Comparison of ENCODE assay signal across 1 cellular context in genomic region chr10:63042256-63042655, GRCh38.
TF ChIP-seq lines count a peak whose summit lies in the region.

No MANE protein-coding gene starts in this region.

TF ChIP-seq in K562, 482 proteins besides CTCF, POLR2A, EP300 and RAD21 (continued from another document and continues in another):
- TF ChIP-seq E2F1 (CRISPR knock-in tag; IDR thresholded peaks at IDR 0.05) (no peak), TCF15 (CRISPR knock-in tag; IDR thresholded peaks at IDR 0.05) (no peak), MNT (conservative IDR thresholded peaks at IDR 0.05) (no peak; a peak in 1 of 4 replicates), ZNF592 (IDR thresholded peaks at IDR 0.05) (no peak), MEF2D (tag; conservative IDR thresholded peaks at IDR 0.05; ENCODE audit: low read depth) (no peak), ZNF57 (CRISPR knock-in tag; IDR thresholded peaks at IDR 0.05) (no peak), NFRKB (IDR thresholded peaks at IDR 0.05; ENCODE audit: low read depth) (no peak), ZNF655 (CRISPR knock-in tag; IDR thresholded peaks at IDR 0.05) (no peak), CBX8 (IDR thresholded peaks at IDR 0.05; ENCODE audit: borderline replicate concordance, extremely low read depth, low read depth, low read length, poor library complexity, severe bottlenecking) (no peak), MTF1 (CRISPR knock-in tag; IDR thresholded peaks at IDR 0.05; ENCODE audit: borderline replicate concordance) (no peak), PHB2 (IDR thresholded peaks at IDR 0.05; ENCODE audit: low read depth) (no peak), EP400 (IDR thresholded peaks at IDR 0.05) (peak; percentile 33; the same call in 1 of the 2 replicates), PHTF2 (CRISPR knock-in tag; IDR thresholded peaks at IDR 0.05) (no peak), ZNF311 (CRISPR knock-in tag; IDR thresholded peaks at IDR 0.05) (no peak), SP1 (CRISPR knock-in tag; IDR thresholded peaks at IDR 0.05) (no peak), BDP1 (IDR thresholded peaks at IDR 0.05; ENCODE audit: insufficient read depth, insufficient read length) (no peak), SOX6 (IDR thresholded peaks at IDR 0.05) (no peak), ZNF316 (IDR thresholded peaks at IDR 0.05) (peak; percentile 25; the same call in 1 of the 2 replicates), EHMT2 (IDR thresholded peaks at IDR 0.05) (no peak; the same call in 1 of the 2 replicates), PHF21A (IDR thresholded peaks at IDR 0.05; ENCODE audit: borderline replicate concordance, low read depth) (no peak), HINFP (tag; conservative IDR thresholded peaks at IDR 0.05; ENCODE audit: low read depth) (no peak), PCBP2 (IDR thresholded peaks at IDR 0.05; ENCODE audit: low read depth, low read length, poor library complexity, severe bottlenecking) (no peak), TCF3 (CRISPR knock-in tag; IDR thresholded peaks at IDR 0.05) (no peak), ZNF12 (CRISPR knock-in tag; IDR thresholded peaks at IDR 0.05) (no peak), ZNF263 (CRISPR knock-in tag; IDR thresholded peaks at IDR 0.05; ENCODE audit: borderline replicate concordance) (no peak), KDM2B (CRISPR knock-in tag; IDR thresholded peaks at IDR 0.05) (no peak), CBX5 (IDR thresholded peaks at IDR 0.05; ENCODE audit: borderline replicate concordance, low read depth) (no peak), ARHGAP35 (IDR thresholded peaks at IDR 0.05; ENCODE audit: partially characterized antibody) (no peak), VEZF1 (CRISPR knock-in tag; IDR thresholded peaks at IDR 0.05) (no peak), KLF1 (tag; IDR thresholded peaks at IDR 0.05) (no peak)
- TF ChIP-seq, protein P1, sequence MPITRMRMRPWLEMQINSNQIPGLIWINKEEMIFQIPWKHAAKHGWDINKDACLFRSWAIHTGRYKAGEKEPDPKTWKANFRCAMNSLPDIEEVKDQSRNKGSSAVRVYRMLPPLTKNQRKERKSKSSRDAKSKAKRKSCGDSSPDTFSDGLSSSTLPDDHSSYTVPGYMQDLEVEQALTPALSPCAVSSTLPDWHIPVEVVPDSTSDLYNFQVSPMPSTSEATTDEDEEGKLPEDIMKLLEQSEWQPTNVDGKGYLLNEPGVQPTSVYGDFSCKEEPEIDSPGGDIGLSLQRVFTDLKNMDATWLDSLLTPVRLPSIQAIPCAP (CRISPR knock-in tag; IDR thresholded peaks at IDR 0.05; ENCODE audit: borderline replicate concordance), result no peak
- TF ChIP-seq, protein P2, sequence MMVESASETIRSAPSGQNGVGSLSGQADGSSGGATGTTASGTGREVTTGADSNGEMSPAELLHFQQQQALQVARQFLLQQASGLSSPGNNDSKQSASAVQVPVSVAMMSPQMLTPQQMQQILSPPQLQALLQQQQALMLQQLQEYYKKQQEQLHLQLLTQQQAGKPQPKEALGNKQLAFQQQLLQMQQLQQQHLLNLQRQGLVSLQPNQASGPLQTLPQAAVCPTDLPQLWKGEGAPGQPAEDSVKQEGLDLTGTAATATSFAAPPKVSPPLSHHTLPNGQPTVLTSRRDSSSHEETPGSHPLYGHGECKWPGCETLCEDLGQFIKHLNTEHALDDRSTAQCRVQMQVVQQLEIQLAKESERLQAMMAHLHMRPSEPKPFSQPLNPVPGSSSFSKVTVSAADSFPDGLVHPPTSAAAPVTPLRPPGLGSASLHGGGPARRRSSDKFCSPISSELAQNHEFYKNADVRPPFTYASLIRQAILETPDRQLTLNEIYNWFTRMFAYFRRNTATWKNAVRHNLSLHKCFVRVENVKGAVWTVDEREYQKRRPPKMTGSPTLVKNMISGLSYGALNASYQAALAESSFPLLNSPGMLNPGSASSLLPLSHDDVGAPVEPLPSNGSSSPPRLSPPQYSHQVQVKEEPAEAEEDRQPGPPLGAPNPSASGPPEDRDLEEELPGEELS (CRISPR knock-in tag; IDR thresholded peaks at IDR 0.05; ENCODE audit: borderline replicate concordance), result no peak
- TF ChIP-seq, protein P3, sequence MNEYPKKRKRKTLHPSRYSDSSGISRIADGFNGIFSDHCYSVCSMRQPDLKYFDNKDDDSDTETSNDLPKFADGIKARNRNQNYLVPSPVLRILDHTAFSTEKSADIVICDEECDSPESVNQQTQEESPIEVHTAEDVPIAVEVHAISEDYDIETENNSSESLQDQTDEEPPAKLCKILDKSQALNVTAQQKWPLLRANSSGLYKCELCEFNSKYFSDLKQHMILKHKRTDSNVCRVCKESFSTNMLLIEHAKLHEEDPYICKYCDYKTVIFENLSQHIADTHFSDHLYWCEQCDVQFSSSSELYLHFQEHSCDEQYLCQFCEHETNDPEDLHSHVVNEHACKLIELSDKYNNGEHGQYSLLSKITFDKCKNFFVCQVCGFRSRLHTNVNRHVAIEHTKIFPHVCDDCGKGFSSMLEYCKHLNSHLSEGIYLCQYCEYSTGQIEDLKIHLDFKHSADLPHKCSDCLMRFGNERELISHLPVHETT (CRISPR knock-in tag; conservative IDR thresholded peaks at IDR 0.05 in 1 of 2, IDR thresholded peaks at IDR 0.05 in 1 of 2), result no peak
- TF ChIP-seq, protein P4, sequence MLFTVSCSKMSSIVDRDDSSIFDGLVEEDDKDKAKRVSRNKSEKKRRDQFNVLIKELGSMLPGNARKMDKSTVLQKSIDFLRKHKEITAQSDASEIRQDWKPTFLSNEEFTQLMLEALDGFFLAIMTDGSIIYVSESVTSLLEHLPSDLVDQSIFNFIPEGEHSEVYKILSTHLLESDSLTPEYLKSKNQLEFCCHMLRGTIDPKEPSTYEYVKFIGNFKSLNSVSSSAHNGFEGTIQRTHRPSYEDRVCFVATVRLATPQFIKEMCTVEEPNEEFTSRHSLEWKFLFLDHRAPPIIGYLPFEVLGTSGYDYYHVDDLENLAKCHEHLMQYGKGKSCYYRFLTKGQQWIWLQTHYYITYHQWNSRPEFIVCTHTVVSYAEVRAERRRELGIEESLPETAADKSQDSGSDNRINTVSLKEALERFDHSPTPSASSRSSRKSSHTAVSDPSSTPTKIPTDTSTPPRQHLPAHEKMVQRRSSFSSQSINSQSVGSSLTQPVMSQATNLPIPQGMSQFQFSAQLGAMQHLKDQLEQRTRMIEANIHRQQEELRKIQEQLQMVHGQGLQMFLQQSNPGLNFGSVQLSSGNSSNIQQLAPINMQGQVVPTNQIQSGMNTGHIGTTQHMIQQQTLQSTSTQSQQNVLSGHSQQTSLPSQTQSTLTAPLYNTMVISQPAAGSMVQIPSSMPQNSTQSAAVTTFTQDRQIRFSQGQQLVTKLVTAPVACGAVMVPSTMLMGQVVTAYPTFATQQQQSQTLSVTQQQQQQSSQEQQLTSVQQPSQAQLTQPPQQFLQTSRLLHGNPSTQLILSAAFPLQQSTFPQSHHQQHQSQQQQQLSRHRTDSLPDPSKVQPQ (CRISPR knock-in tag; IDR thresholded peaks at IDR 0.05; ENCODE audit: borderline replicate concordance), result no peak
- TF ChIP-seq, protein P5, sequence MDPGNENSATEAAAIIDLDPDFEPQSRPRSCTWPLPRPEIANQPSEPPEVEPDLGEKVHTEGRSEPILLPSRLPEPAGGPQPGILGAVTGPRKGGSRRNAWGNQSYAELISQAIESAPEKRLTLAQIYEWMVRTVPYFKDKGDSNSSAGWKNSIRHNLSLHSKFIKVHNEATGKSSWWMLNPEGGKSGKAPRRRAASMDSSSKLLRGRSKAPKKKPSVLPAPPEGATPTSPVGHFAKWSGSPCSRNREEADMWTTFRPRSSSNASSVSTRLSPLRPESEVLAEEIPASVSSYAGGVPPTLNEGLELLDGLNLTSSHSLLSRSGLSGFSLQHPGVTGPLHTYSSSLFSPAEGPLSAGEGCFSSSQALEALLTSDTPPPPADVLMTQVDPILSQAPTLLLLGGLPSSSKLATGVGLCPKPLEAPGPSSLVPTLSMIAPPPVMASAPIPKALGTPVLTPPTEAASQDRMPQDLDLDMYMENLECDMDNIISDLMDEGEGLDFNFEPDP (CRISPR knock-in tag; IDR thresholded peaks at IDR 0.05), result no peak
- TF ChIP-seq, protein P6, sequence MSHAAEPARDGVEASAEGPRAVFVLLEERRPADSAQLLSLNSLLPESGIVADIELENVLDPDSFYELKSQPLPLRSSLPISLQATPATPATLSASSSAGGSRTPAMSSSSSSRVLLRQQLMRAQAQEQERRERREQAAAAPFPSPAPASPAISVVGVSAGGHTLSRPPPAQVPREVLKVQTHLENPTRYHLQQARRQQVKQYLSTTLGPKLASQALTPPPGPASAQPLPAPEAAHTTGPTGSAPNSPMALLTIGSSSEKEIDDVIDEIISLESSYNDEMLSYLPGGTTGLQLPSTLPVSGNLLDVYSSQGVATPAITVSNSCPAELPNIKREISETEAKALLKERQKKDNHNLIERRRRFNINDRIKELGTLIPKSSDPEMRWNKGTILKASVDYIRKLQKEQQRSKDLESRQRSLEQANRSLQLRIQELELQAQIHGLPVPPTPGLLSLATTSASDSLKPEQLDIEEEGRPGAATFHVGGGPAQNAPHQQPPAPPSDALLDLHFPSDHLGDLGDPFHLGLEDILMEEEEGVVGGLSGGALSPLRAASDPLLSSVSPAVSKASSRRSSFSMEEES (CRISPR knock-in tag; IDR thresholded peaks at IDR 0.05), result no peak
